17 cellular contexts compared by ENCODE assay signal in genomic region chr17:80585880-80586279, GRCh38. TPM values are rescaled to one million over a fixed set of nuclear protein-coding genes. Genes with fewer than 3 reads are reported as not detected.
DNase-seq lines count a peak whose midpoint lies in the region; ATAC-seq and TF ChIP-seq lines count a peak whose summit lies in the region.
"Had no signal": no experiment of that assay in that cellular context is flagged by ENCODE, and none has a peak within 500 bp of the region (broad histone marks: within the 10 kb centered on the region; RNA-seq: fewer than 3 reads in every experiment).

No MANE protein-coding gene starts in this region.

- DNase-seq in activated CD4-positive, alpha-beta memory T cell treated with anti-CD3 and anti-CD28 coated beads, Interleukin-2, amount 10 ng/mL, durations not matched to agents 7 days and 5 days: no peak
- DNase-seq in activated CD4-positive, alpha-beta memory T cell treated with anti-CD3 and anti-CD28 coated beads for 36 hours: no peak
- DNase-seq in Kasumi-1 (lab: John Stamatoyannopoulos, UW) (peak; percentile 56 to 64), psoas muscle (no peak), DMS79 (lab: John Stamatoyannopoulos, UW) (no peak), LoVo (ENCODE audit: low spot score) (no peak), AG20443 (ENCODE audit: low spot score) (no peak)
- DNase-seq: activated CD4-positive, CD25-positive, alpha-beta regulatory T cell treated with anti-CD3 and anti-CD28 coated beads, Interleukin-2, amount 50 U/mL, for 72 hours; Karpas-422; mesenchymal stem cell; NCI-H146; retina had no signal

- H3K9me3 Mint-ChIP-seq in activated CD4-positive, alpha-beta memory T cell treated with anti-CD3 and anti-CD28 coated beads, Interleukin-2, amount 10 ng/mL, durations not matched to agents 7 days and 5 days: no peaks in the 10 kb centered on the region
- H3K9me3 Mint-ChIP-seq in activated CD4-positive, alpha-beta memory T cell treated with anti-CD3 and anti-CD28 coated beads for 36 hours: no peaks in the 10 kb centered on the region
- H3K9me3 Mint-ChIP-seq in activated T-helper 17 cell treated with anti-CD3 and anti-CD28 coated beads, Interleukin-2, amount 50 U/mL, for 72 hours: no peaks in the 10 kb centered on the region
- H3K9me3 Mint-ChIP-seq: brain, neural crest cell had no signal

- CTCF ChIA-PET in activated CD4-positive, alpha-beta memory T cell treated with anti-CD3 and anti-CD28 coated beads, Interleukin-2, amount 10 ng/mL, durations not matched to agents 7 days and 5 days (lab: Charles Lee): interaction anchor here (3.1 kb wide), 1 partner anchor 10 kb away, joined by 20 read pairs; no protein-coding TSS in a partner anchor
- CTCF ChIA-PET in activated CD4-positive, alpha-beta memory T cell treated with anti-CD3 and anti-CD28 coated beads for 36 hours (lab: Charles Lee): interaction anchor here (1.1 kb wide), 1 partner anchor 159 kb away, joined by 3 read pairs; no protein-coding TSS in a partner anchor

- H3K4me3 ChIP-seq in psoas muscle: no peak overlapping the region
- H3K4me3 ChIP-seq: esophagus muscularis mucosa had no signal

- ATAC-seq in activated T-helper 17 cell treated with anti-CD3 and anti-CD28 coated beads, Interleukin-2, amount 50 U/mL, for 72 hours (replicated peaks): no peak
- ATAC-seq in psoas muscle: peak in 1 of 4 donors; percentile 39

- no peak for TF ChIP-seq CTCF in psoas muscle (IDR thresholded peaks at IDR 0.05)

- H3K27me3 ChIP-seq in psoas muscle (ENCODE audit: insufficient read depth in 3 of 3, low read length in 2 of 3): no peaks in the 10 kb centered on the region
- H3K27me3 ChIP-seq: dorsolateral prefrontal cortex, esophagus muscularis mucosa had no signal

- H3K27ac Mint-ChIP-seq in activated CD4-positive, alpha-beta memory T cell treated with anti-CD3 and anti-CD28 coated beads, Interleukin-2, amount 10 ng/mL, durations not matched to agents 7 days and 5 days: peak overlapping the region; percentile 22
- no peak overlapping the region for H3K27ac Mint-ChIP-seq in activated CD4-positive, alpha-beta memory T cell treated with anti-CD3 and anti-CD28 coated beads for 36 hours
- peak overlapping the region; percentile 5 for H3K27ac Mint-ChIP-seq in activated T-helper 17 cell treated with anti-CD3 and anti-CD28 coated beads, Interleukin-2, amount 50 U/mL, for 72 hours

- intact Hi-C loops in activated CD4-positive, alpha-beta memory T cell treated with anti-CD3 and anti-CD28 coated beads for 36 hours (cut with micrococcal nuclease): no loop called here
- intact Hi-C loops in psoas muscle (cut with DNase I): no loop called here

- H3K27ac ChIP-seq in psoas muscle: peak overlapping the region; percentile 75
- H3K27ac ChIP-seq: esophagus muscularis mucosa had no signal

- H3K4me1 Mint-ChIP-seq in activated CD4-positive, alpha-beta memory T cell treated with anti-CD3 and anti-CD28 coated beads, Interleukin-2, amount 10 ng/mL, durations not matched to agents 7 days and 5 days: peaks cover 29% of the 10 kb centered on the region
- peaks cover 43% of the 10 kb centered on the region for H3K4me1 Mint-ChIP-seq in activated CD4-positive, alpha-beta memory T cell treated with anti-CD3 and anti-CD28 coated beads for 36 hours (ENCODE audit: low read depth)
- peaks cover 41% of the 10 kb centered on the region for H3K4me1 Mint-ChIP-seq in activated T-helper 17 cell treated with anti-CD3 and anti-CD28 coated beads, Interleukin-2, amount 50 U/mL, for 72 hours

- 74 to 84% (median 80%) methylated on average over 9 of the region's 9 CpGs for WGBS in psoas muscle, 3 donors

- peaks cover 13% of the 10 kb centered on the region for H3K4me1 ChIP-seq in psoas muscle
- H3K4me1 ChIP-seq: esophagus muscularis mucosa had no signal

- no peaks in the 10 kb centered on the region for H3K9me3 ChIP-seq in psoas muscle
- H3K9me3 ChIP-seq: esophagus muscularis mucosa had no signal

- H3K36me3 Mint-ChIP-seq in activated CD4-positive, alpha-beta memory T cell treated with anti-CD3 and anti-CD28 coated beads, Interleukin-2, amount 10 ng/mL, durations not matched to agents 7 days and 5 days (ENCODE audit: low read depth): peaks cover 7% of the 10 kb centered on the region
- peaks cover 2% of the 10 kb centered on the region for H3K36me3 Mint-ChIP-seq in activated CD4-positive, alpha-beta memory T cell treated with anti-CD3 and anti-CD28 coated beads for 36 hours
- H3K36me3 Mint-ChIP-seq in activated T-helper 17 cell treated with anti-CD3 and anti-CD28 coated beads, Interleukin-2, amount 50 U/mL, for 72 hours (ENCODE audit: low read depth): peaks cover 14% of the 10 kb centered on the region

- POLR2A ChIA-PET in activated CD4-positive, alpha-beta memory T cell treated with anti-CD3 and anti-CD28 coated beads, Interleukin-2, amount 10 ng/mL, durations not matched to agents 7 days and 5 days (lab: Charles Lee): no interaction called here
- POLR2A ChIA-PET in activated CD4-positive, alpha-beta memory T cell treated with anti-CD3 and anti-CD28 coated beads for 36 hours (lab: Charles Lee): no interaction called here

- no peaks in the 10 kb centered on the region for H3K27me3 Mint-ChIP-seq in activated CD4-positive, alpha-beta memory T cell treated with anti-CD3 and anti-CD28 coated beads, Interleukin-2, amount 10 ng/mL, durations not matched to agents 7 days and 5 days
- H3K27me3 Mint-ChIP-seq in activated CD4-positive, alpha-beta memory T cell treated with anti-CD3 and anti-CD28 coated beads for 36 hours: no peaks in the 10 kb centered on the region
- H3K27me3 Mint-ChIP-seq in activated T-helper 17 cell treated with anti-CD3 and anti-CD28 coated beads, Interleukin-2, amount 50 U/mL, for 72 hours: no peaks in the 10 kb centered on the region
- H3K27me3 Mint-ChIP-seq: brain had no signal

- H3K4me3 Mint-ChIP-seq in activated CD4-positive, alpha-beta memory T cell treated with anti-CD3 and anti-CD28 coated beads, Interleukin-2, amount 10 ng/mL, durations not matched to agents 7 days and 5 days: no peak overlapping the region
- H3K4me3 Mint-ChIP-seq in activated CD4-positive, alpha-beta memory T cell treated with anti-CD3 and anti-CD28 coated beads for 36 hours: no peak overlapping the region
- H3K4me3 Mint-ChIP-seq in activated T-helper 17 cell treated with anti-CD3 and anti-CD28 coated beads, Interleukin-2, amount 50 U/mL, for 72 hours: peak overlapping the region; percentile 5
- H3K4me3 Mint-ChIP-seq: brain, neural crest cell had no signal

- no peaks in the 10 kb centered on the region for H3K36me3 ChIP-seq in psoas muscle (ENCODE audit: insufficient read depth in 1 of 2, low read depth in 1 of 2)

RNA-seq across cellular contexts. Expression of gene RPTOR, which starts 41.2 kb away (rescaled TPM):
- total RNA-seq in activated CD4-positive, alpha-beta memory T cell treated with anti-CD3 and anti-CD28 coated beads, Interleukin-2, amount 10 ng/mL, durations not matched to agents 7 days and 5 days: 10 to 100 TPM; 88.9 to 91.8 TPM
- total RNA-seq in activated CD4-positive, alpha-beta memory T cell treated with anti-CD3 and anti-CD28 coated beads for 36 hours: 10 to 100 TPM; 41.5 to 47.9 TPM
- total RNA-seq in activated T-helper 17 cell treated with anti-CD3 and anti-CD28 coated beads, Interleukin-2, amount 50 U/mL, for 72 hours: 100 to 1,000 TPM in 1 of 2 donors, 10 to 100 TPM in 1; 62.0 to 228 TPM
- total RNA-seq in psoas muscle: 10 to 100 TPM; 32.5 to 82.2 (median 38.1) TPM
- polyA plus RNA-seq in psoas muscle: 10 to 100 TPM; 13.6 to 26.9 (median 17.1) TPM

Comparison
In these comparisons a context has a peak if more than half of its experiments do, and no peak if none do; other contexts are left out.
1. DNase-seq: peak in Kasumi-1 (2 of 2); none in activated CD4-positive, alpha-beta memory T cell treated with anti-CD3 and anti-CD28 coated beads, Interleukin-2, amount 10 ng/mL, durations not matched to agents 7 days and 5 days (single experiment), activated CD4-positive, alpha-beta memory T cell treated with anti-CD3 and anti-CD28 coated beads for 36 hours (single experiment), psoas muscle (0 of 2), DMS79 (single experiment), LoVo (single experiment) and AG20443 (single experiment).